Comparison of ENCODE assay signal across 19 cellular contexts in the genomic region with DNA sequence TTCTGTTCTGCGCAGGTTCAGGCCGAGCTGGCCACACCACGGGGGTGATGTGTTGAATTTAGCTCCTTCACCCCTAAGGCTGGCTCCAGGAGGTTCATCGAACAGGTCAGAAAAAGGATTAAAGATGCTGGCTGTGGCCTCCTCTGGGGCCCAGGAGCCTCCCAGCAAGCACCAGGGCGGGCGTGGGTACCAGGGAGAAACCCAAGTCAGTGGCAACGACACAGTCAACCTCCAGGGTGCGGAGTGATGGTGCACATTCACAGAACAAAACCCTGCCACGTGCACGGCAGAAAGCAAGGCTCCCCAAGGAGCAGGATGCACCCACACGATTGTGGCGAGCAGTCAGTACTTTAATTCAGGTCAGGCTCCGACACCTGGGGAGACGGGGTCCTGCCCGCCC. TPM values are rescaled to one million over a fixed set of nuclear protein-coding genes. Genes with fewer than 3 reads are reported as not detected.
DNase-seq lines count a peak whose midpoint lies in the region; ATAC-seq and TF ChIP-seq lines count a peak whose summit lies in the region.
"Had no signal": no experiment of that assay in that cellular context is flagged by ENCODE, and none has a peak within 500 bp of the region (broad histone marks: within the 10 kb centered on the region; RNA-seq: fewer than 3 reads in every experiment).

No MANE protein-coding gene starts in this region.

- H3K4me1 Mint-ChIP-seq in IgD-negative memory B cell = peaks cover 13 to 20% (median 19%) of the 10 kb centered on the region in 3 donors

- peaks cover 6% of the 10 kb centered on the region for H3K36me3 Mint-ChIP-seq in IgD-negative memory B cell

- peaks cover 0 to 2% (median 2%) of the 10 kb centered on the region in 3 donors for H3K9me3 Mint-ChIP-seq in IgD-negative memory B cell
- H3K9me3 Mint-ChIP-seq: CD4-positive, alpha-beta memory T cell had no signal

- peak overlapping the region in 2 of 3 donors; percentile 23 to 69 for H3K27ac Mint-ChIP-seq in IgD-negative memory B cell

- BruUV-seq in A673 (replicated peaks; lab: Mats Ljungman, UMichigan) = no TSS peak

- peaks cover 16% of the 10 kb centered on the region for H3K4me1 ChIP-seq in A673 (ENCODE audit: insufficient read depth, low read length, poor library complexity, severe bottlenecking)

- no peak for TF ChIP-seq CTCF in A673 (conservative IDR thresholded peaks at IDR 0.05; ENCODE audit: low read depth, low read length)

- DNase-seq in ecto neural progenitor cell (ENCODE audit: low spot score) (peak; percentile 22), posterior vena cava (ENCODE audit: low spot score) (peak; percentile 47), A673 (ENCODE audit: low spot score) (no peak)
- DNase-seq in activated CD4-positive, CD25-positive, alpha-beta regulatory T cell (lab: John Stamatoyannopoulos, UW) = no peak
- DNase-seq: Calu3; CD4-positive, alpha-beta memory T cell; DMS 273 treated with DMSO at 0.1 percent for 48 hours; DMS53; DND-41; EL; GM23248; HCEC 1CT; IMR-90; KG1 had no signal

- no peak overlapping the region for H3K27ac ChIP-seq in A673 (ENCODE audit: low read depth, low read length, poor library complexity, severe bottlenecking)
- H3K27ac ChIP-seq: BLaER1, GM23248 had no signal

- POLR2A ChIA-PET in A673 (lab: Charles Lee; ENCODE audit: low non-redundant PET) = no interaction called here

- ATAC-seq in GM19035 (IDR thresholded peaks at IDR 0.05; ENCODE audit: unreplicated experiment) = no peak
- ATAC-seq: GM12878 had no signal

- no peak overlapping the region for H3K4me3 ChIP-seq in A673 (ENCODE audit: low read depth, low read length, poor library complexity, severe bottlenecking)
- H3K4me3 ChIP-seq: BLaER1, GM12878, GM23248 had no signal

- intact Hi-C loops in posterior vena cava (cut with DNase I) = loop anchor here (5.0 kb wide), 2 partner anchors 36 to 121 kb away; no protein-coding TSS in a partner anchor
- intact Hi-C loops in A673 (cut with micrococcal nuclease; ENCODE audit: unreplicated experiment) = no loop called here

- H3K27me3 ChIP-seq in A673 (replicated peaks; ENCODE audit: insufficient read depth, low read depth, low read length, poor library complexity) = no peaks in the 10 kb centered on the region
- H3K27me3 ChIP-seq: BLaER1 had no signal

- CTCF ChIA-PET in A673 (lab: Charles Lee) = no interaction called here

- no peak overlapping the region for H3K4me3 Mint-ChIP-seq in IgD-negative memory B cell
- H3K4me3 Mint-ChIP-seq: CD14-positive monocyte had no signal

- no peaks in the 10 kb centered on the region for H3K27me3 Mint-ChIP-seq in IgD-negative memory B cell
- H3K27me3 Mint-ChIP-seq: CD4-positive, alpha-beta memory T cell had no signal

- peaks cover 28% of the 10 kb centered on the region for H3K36me3 ChIP-seq in A673 (ENCODE audit: insufficient read depth, low read length, poor library complexity, severe bottlenecking)

- no peaks in the 10 kb centered on the region for H3K9me3 ChIP-seq in A673 (ENCODE audit: low read depth, low read length, poor library complexity, severe bottlenecking)
- H3K9me3 ChIP-seq: BLaER1 had no signal

RNA-seq across cellular contexts. Expression of gene C11orf24, which starts 10.8 kb away (rescaled TPM):
- 40.5 TPM for polyA plus RNA-seq in IgD-negative memory B cell
- total RNA-seq in posterior vena cava = 10 to 100 TPM; 67.2 to 74.9 TPM
- total RNA-seq in A673 (2021) = 48.1 and 52.3 TPM in 2 replicates

RNA-seq across cellular contexts. Expression of gene KMT5B, which starts 47.9 kb away (rescaled TPM):
- polyA plus RNA-seq in IgD-negative memory B cell = 40.2 TPM
- total RNA-seq in posterior vena cava (10 to 100 TPM; 34.3 to 39.0 TPM), A673 (2021) (35.1 and 35.4 TPM in 2 replicates)

RNA-seq across cellular contexts. Expression of gene LRP5, which starts 51.4 kb away (rescaled TPM):
- 1.0 TPM for polyA plus RNA-seq in IgD-negative memory B cell
- total RNA-seq in posterior vena cava (10 to 100 TPM; 46.2 to 48.5 TPM), A673 (2021) (67.0 and 76.3 TPM in 2 replicates)

Comparison
In these comparisons a context has a peak if more than half of its experiments do, and no peak if none do; other contexts are left out.
1. DNase-seq: peak in ecto neural progenitor cell (single experiment) and posterior vena cava (single experiment); none in A673 (single experiment) and activated CD4-positive, CD25-positive, alpha-beta regulatory T cell (0 of 4).